Comparison of ENCODE assay signal across 1 cellular context in the genomic region with DNA sequence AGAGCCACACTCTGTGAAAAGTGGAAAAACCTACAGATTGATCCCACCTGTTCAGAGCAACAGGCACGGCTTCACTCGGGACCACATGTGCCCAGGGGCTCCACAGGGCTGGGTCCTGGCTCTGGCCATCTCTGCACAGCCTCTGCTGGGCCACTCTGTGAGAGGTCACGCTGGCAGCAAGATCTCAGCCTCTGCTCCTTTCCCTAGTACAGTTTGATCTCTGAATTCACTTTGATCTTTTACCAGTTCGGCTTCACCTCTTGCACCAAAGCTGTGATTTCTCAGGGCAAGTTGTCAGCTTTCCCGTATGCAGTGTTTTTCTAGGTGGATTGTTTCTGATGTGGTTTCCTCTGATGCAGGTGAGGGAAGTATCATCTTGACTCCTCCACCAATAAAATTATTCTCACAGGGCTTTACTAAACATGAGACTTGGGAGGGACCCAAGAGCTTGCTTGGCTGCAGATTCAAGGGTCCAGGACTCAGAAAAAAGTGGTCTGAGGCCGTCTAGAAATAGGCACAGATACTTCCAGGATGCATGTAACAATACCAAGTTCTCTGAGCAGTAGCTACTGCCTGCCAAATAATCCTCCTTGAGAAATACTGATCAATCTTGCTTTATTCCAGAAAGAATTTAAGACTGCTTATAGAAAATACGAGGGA.
TF ChIP-seq lines count a peak whose summit lies in the region.

No MANE protein-coding gene starts in this region.

TF ChIP-seq in HepG2, 621 proteins besides CTCF, POLR2A, EP300 and RAD21:
- TF ChIP-seq MTA1 (CRISPR knock-in tag; IDR thresholded peaks at IDR 0.05; ENCODE audit: borderline replicate concordance) (no peak), MEIS1 (CRISPR knock-in tag; IDR thresholded peaks at IDR 0.05; ENCODE audit: borderline replicate concordance) (no peak), SYNCRIP (IDR thresholded peaks at IDR 0.05; ENCODE audit: insufficient read depth, low read depth, low read length) (no peak), ZNF678 (CRISPR knock-in tag; IDR thresholded peaks at IDR 0.05) (no peak), SMARCC2 (IDR thresholded peaks at IDR 0.05) (no peak), ATRX (CRISPR knock-in tag; IDR thresholded peaks at IDR 0.05; ENCODE audit: borderline replicate concordance) (no peak), MXI1 (IDR thresholded peaks at IDR 0.05; ENCODE audit: borderline replicate concordance, low read depth, low read length) (no peak), ZNF589 (CRISPR knock-in tag; conservative IDR thresholded peaks at IDR 0.05) (no peak), TRAFD1 (CRISPR knock-in tag; IDR thresholded peaks at IDR 0.05; ENCODE audit: borderline replicate concordance) (no peak), AKAP8 (CRISPR knock-in tag; IDR thresholded peaks at IDR 0.05) (no peak), REL (CRISPR knock-in tag; conservative IDR thresholded peaks at IDR 0.05) (no peak)
